Comparison of ENCODE assay signal across 28 cellular contexts in genomic region chr10:99742240-99742639, GRCh38. TPM values are rescaled to one million over a fixed set of nuclear protein-coding genes. Genes with fewer than 3 reads are reported as not detected.
DNase-seq lines count a peak whose midpoint lies in the region; ATAC-seq and TF ChIP-seq lines count a peak whose summit lies in the region.
"Had no signal": no experiment of that assay in that cellular context is flagged by ENCODE, and none has a peak within 500 bp of the region (broad histone marks: within the 10 kb centered on the region; RNA-seq: fewer than 3 reads in every experiment).

No MANE protein-coding gene starts in this region.

- no peak for TF ChIP-seq POLR2A in upper lobe of left lung (IDR thresholded peaks at IDR 0.05)

- H3K9me2 ChIP-seq in GM23248 (ENCODE audit: insufficient read depth), result no peaks in the 10 kb centered on the region; the same call in 1 of the 2 replicates

- H3K27me3 ChIP-seq in GM23248 (replicated peaks; ENCODE audit: insufficient read depth) (no peaks in the 10 kb centered on the region), skeletal muscle tissue (ENCODE audit: control insufficient read depth in 3 of 3, insufficient read depth in 3 of 3, low read length in 3 of 3) (no peaks in the 10 kb centered on the region), upper lobe of left lung (no peaks in the 10 kb centered on the region), H7 (ENCODE audit: control insufficient read depth, insufficient read depth, low read length) (no peaks in the 10 kb centered on the region)
- H3K27me3 ChIP-seq: adrenal gland, breast epithelium, esophagus squamous epithelium, Peyer's patch, spleen had no signal

- peaks cover 32% of the 10 kb centered on the region for H3F3A ChIP-seq in GM23248 (ENCODE audit: insufficient read depth)

- no peak overlapping the region for H2AFZ ChIP-seq in GM23248

- H3K9me3 ChIP-seq in GM23248 (ENCODE audit: low read depth) (peaks cover 7% of the 10 kb centered on the region), skeletal muscle tissue (ENCODE audit: control insufficient read depth in 3 of 3, low read length in 3 of 3) (peaks cover 0 to 2% (median 0%) of the 10 kb centered on the region in 3 donors), upper lobe of left lung (peaks cover 3 to 15% (median 7%) of the 10 kb centered on the region in 4 donors)

- H3K27ac ChIP-seq in GM23248 (peak overlapping the region; percentile 51), skeletal muscle tissue (ENCODE audit: low read depth, low read length) (peak overlapping the region; percentile 88), upper lobe of left lung (no peak overlapping the region)
- H3K27ac ChIP-seq: adrenal gland, breast epithelium, esophagus squamous epithelium, Peyer's patch, spleen had no signal

- H3K9ac ChIP-seq in GM23248 (no peak overlapping the region), skeletal muscle tissue (ENCODE audit: low read depth in 1 of 3, low read length in 3 of 3) (peak overlapping the region in 1 of 3 donors; percentile 25)

- DNase-seq in GM23248 (peak; percentile 59), foreskin fibroblast (peak; percentile 26 to 60), upper lobe of left lung (no peak), H7 (no peak), activated T-cell treated with anti-CD3 and anti-CD28 coated beads for 4 hours (no peak)
- no peak for DNase-seq in stimulated activated naive CD8-positive, alpha-beta T cell treated with anti-CD3 and anti-CD28 coated beads, Interleukin-15, Interleukin-2, amounts not matched to agents 100 U/mL and 50 U/mL, for 24 hours
- DNase-seq: activated CD4-positive, alpha-beta T cell treated with anti-CD3 and anti-CD28 coated beads for 36 hours; activated CD8-positive, alpha-beta memory T cell treated with anti-CD3 and anti-CD28 coated beads for 24 hours; activated naive CD4-positive, alpha-beta T cell; activated T-cell treated with anti-CD3 and anti-CD28 coated beads, Interleukin-2, amount 50 U/mL, for 24 hours; adrenal gland; CD4-positive, alpha-beta T cell; cortex of kidney; esophagus squamous epithelium; GOT3; Kasumi-1; NCI-H1048; NCI-H187; NCI-H2171 treated with DMSO at 0.1 percent for 48 hours; NCI-H524 treated with DMSO at 0.1 percent for 48 hours; Peyer's patch; spleen; stimulated activated CD4-positive, alpha-beta T cell treated with anti-CD3 and anti-CD28 coated beads, Interleukin-4, amount 100 ng/mL, for 1 hour; stimulated activated naive B cell treated with anti-CD40 and anti-IgM and Interleukin-4, amounts not matched to agents 10 μg/mL and 1 μg/mL and 100 μg/mL, for 72 hours; T-helper 1 cell had no signal

- H3K79me2 ChIP-seq in GM23248 (ENCODE audit: insufficient read depth), result peaks cover 35% of the 10 kb centered on the region

- H3K4me3 ChIP-seq in GM23248 (peak overlapping the region; percentile 53), foreskin fibroblast (ENCODE audit: low read depth in 1 of 2, low read length in 2 of 2) (no peak overlapping the region), skeletal muscle tissue (ENCODE audit: low read length in 3 of 3) (peak overlapping the region in 1 of 3 donors; percentile 38), upper lobe of left lung (no peak overlapping the region), H7 (ENCODE audit: insufficient read depth, low read depth, low read length) (no peak overlapping the region)
- H3K4me3 ChIP-seq: adrenal gland, breast epithelium, esophagus squamous epithelium, Peyer's patch, spleen had no signal

- H3K36me3 ChIP-seq in GM23248 (ENCODE audit: low read depth), result peaks cover 67% of the 10 kb centered on the region
- peaks cover 43 to 64% (median 53%) of the 10 kb centered on the region in 3 donors for H3K36me3 ChIP-seq in skeletal muscle tissue (ENCODE audit: control insufficient read depth in 3 of 3, insufficient read depth in 3 of 3, low read length in 3 of 3)
- peaks cover 34 to 100% (median 53%) of the 10 kb centered on the region in 4 donors for H3K36me3 ChIP-seq in upper lobe of left lung
- peaks cover 24% of the 10 kb centered on the region for H3K36me3 ChIP-seq in H7 (replicated peaks; ENCODE audit: control insufficient read depth, insufficient read depth, low read length)

- TF ChIP-seq CTCF in foreskin fibroblast (IDR thresholded peaks at IDR 0.05; ENCODE audit: low read depth, low read length) (no peak), upper lobe of left lung (IDR thresholded peaks at IDR 0.05) (no peak)

- in situ Hi-C loops in GM23248 (cut with MboI), result no loop called here

- no peak for TF ChIP-seq EP300 in upper lobe of left lung (IDR thresholded peaks at IDR 0.05)

- ATAC-seq in SK-N-SH treated with all-trans-retinoic acid at 6 μM for 48 hours (peak; percentile 62), upper lobe of left lung (ENCODE audit: low FRiP score in 2 of 2) (no peak)
- no peak for ATAC-seq in stimulated activated naive CD8-positive, alpha-beta T cell treated with anti-CD3 and anti-CD28 coated beads, Interleukin-15, Interleukin-2, amounts not matched to agents 100 U/mL and 50 U/mL, for 24 hours
- ATAC-seq: activated CD4-positive, alpha-beta T cell treated with anti-CD3 and anti-CD28 coated beads for 36 hours; stimulated activated naive B cell treated with anti-CD40 and anti-IgM and Interleukin-4, amounts not matched to agents 10 μg/mL and 1 μg/mL and 100 μg/mL, for 72 hours had no signal

- H4K20me1 ChIP-seq in GM23248 (ENCODE audit: insufficient read depth), result no peaks in the 10 kb centered on the region

- H3K4me1 ChIP-seq in GM23248 (ENCODE audit: insufficient read depth), result peaks cover 27% of the 10 kb centered on the region
- H3K4me1 ChIP-seq in skeletal muscle tissue (ENCODE audit: control insufficient read depth in 3 of 3, insufficient read depth in 3 of 3, low read length in 3 of 3), result peaks cover 31 to 40% (median 31%) of the 10 kb centered on the region in 3 donors
- no peaks in the 10 kb centered on the region for H3K4me1 ChIP-seq in upper lobe of left lung
- H3K4me1 ChIP-seq: breast epithelium, Peyer's patch had no signal

- peak overlapping the region; percentile 59 for H3K4me2 ChIP-seq in GM23248 (ENCODE audit: unreplicated experiment)

TF ChIP-seq in SK-N-SH treated with all-trans-retinoic acid at 6 μM for 48 hours, 23 proteins besides CTCF, POLR2A, EP300 and RAD21:
- no peak for TF ChIP-seq PPARA (CRISPR knock-in tag; IDR thresholded peaks at IDR 0.05; ENCODE audit: borderline replicate concordance)
- TF ChIP-seq ZNF70 (CRISPR knock-in tag; IDR thresholded peaks at IDR 0.05), result no peak
- TF ChIP-seq BACH2 (CRISPR knock-in tag; IDR thresholded peaks at IDR 0.05; ENCODE audit: borderline replicate concordance), result no peak
- TF ChIP-seq CREB5 (CRISPR knock-in tag; IDR thresholded peaks at IDR 0.05; ENCODE audit: low read depth), result no peak

RNA-seq across cellular contexts. Expression of gene CUTC, which starts 10.2 kb away (rescaled TPM):
- total RNA-seq in GM23248 (2014; rRNA removed; shearing (Covaris generic)), result 20.2 and 20.9 TPM in 2 replicates
- polyA plus RNA-seq in GM23248 (2016; fragmentation: Nextera tagmentation; extraction: Ambion mirVana), result 25.7 and 28.5 TPM in 2 replicates
- total RNA-seq in skeletal muscle tissue (19.3 TPM), upper lobe of left lung (10 to 100 TPM; 10.7 to 35.6 (median 15.8) TPM)
- 23.6 and 29.4 TPM in 2 replicates for total RNA-seq in H7 (2014; rRNA removed; shearing (Covaris generic))

RNA-seq across cellular contexts. Expression of gene COX15, which starts 10.3 kb away (rescaled TPM):
- 20.3 and 21.4 TPM in 2 replicates for total RNA-seq in GM23248 (2014; rRNA removed; shearing (Covaris generic))
- 17.1 and 18.3 TPM in 2 replicates for polyA plus RNA-seq in GM23248 (2016; fragmentation: Nextera tagmentation; extraction: Ambion mirVana)
- total RNA-seq in skeletal muscle tissue (30.3 TPM), upper lobe of left lung (10 to 100 TPM; 16.0 to 38.3 (median 29.3) TPM)
- total RNA-seq in H7 (2014; rRNA removed; shearing (Covaris generic)), result 41.7 and 58.4 TPM in 2 replicates

RNA-seq across cellular contexts. Expression of gene ABCC2, which starts 40.2 kb away (rescaled TPM):
- under 0.01 and 0.86 TPM in 2 replicates for total RNA-seq in GM23248 (2014; rRNA removed; shearing (Covaris generic))
- polyA plus RNA-seq in GM23248 (2016; fragmentation: Nextera tagmentation; extraction: Ambion mirVana), result 0.19 and 0.20 TPM in 2 replicates
- total RNA-seq in skeletal muscle tissue (1.6 TPM), upper lobe of left lung (1 to 10 TPM in 5 of 6 donors, under 1 TPM in 1; 0.46 to 5.2 (median 1.7) TPM)
- 0.14 and 0.44 TPM in 2 replicates for total RNA-seq in H7 (2014; rRNA removed; shearing (Covaris generic))

Comparison
In these comparisons a context has a peak if more than half of its experiments do, and no peak if none do; other contexts are left out.
1. DNase-seq: peak in GM23248 (single experiment) and foreskin fibroblast (2 of 2); none in upper lobe of left lung (0 of 2), H7 (single experiment), stimulated activated naive CD8-positive, alpha-beta T cell treated with anti-CD3 and anti-CD28 coated beads, Interleukin-15, Interleukin-2, amounts not matched to agents 100 U/mL and 50 U/mL, for 24 hours (single experiment) and activated T-cell treated with anti-CD3 and anti-CD28 coated beads for 4 hours (single experiment).
2. H3K27ac ChIP-seq: peak in GM23248 (single experiment) and skeletal muscle tissue (single experiment); none in upper lobe of left lung (0 of 4).